ENCODE assay signal across 28 cellular contexts in the genomic region with DNA sequence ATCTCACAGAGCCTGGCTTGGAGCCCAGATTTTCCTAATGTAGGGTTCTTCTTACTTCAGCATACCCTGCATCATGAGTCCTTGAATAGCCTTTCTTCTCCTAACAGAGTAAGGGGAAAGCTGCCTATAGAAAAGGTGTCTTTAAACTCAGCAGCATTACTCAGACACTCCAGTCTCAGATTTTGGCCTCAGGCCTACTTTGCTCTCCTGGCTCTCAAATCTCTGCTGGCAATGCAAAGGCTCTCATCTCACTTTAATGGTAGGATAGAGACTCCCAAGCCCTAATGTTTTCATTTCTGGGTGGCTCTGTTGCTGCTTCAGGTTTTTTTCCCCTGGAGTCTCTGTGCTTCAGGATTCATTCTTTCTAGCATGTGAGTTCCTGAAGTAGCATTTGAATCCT. TPM values are rescaled to one million over a fixed set of nuclear protein-coding genes. Genes with fewer than 3 reads are reported as not detected.
"Had no signal": no experiment of that assay in that cellular context is flagged by ENCODE, and none has a peak within 500 bp of the region (broad histone marks: within the 10 kb centered on the region; RNA-seq: fewer than 3 reads in every experiment).

No MANE protein-coding gene starts in this region.

- DNase-seq: activated CD4-positive, alpha-beta memory T cell treated with anti-CD3 and anti-CD28 coated beads, Interleukin-2, amount 10 ng/mL, durations not matched to agents 7 days and 5 days; activated CD4-positive, alpha-beta T cell treated with anti-CD3 and anti-CD28 coated beads, Interleukin-2, amount 10 ng/mL, durations not matched to agents 24 days and 14 days; activated effector memory CD4-positive, alpha-beta T cell treated with anti-CD3 and anti-CD28 coated beads, Interleukin-2, amount 50 U/mL, for 16 hours; activated T-cell treated with anti-CD3 and anti-CD28 coated beads, Interleukin-2, amount 50 U/mL, for 72 hours; aorta; brain microvascular endothelial cell; central memory CD4-positive, alpha-beta T cell; dermis blood vessel endothelial cell; effector CD8-positive, alpha-beta T cell; foreskin keratinocyte; left ventricle myocardium superior; mammary epithelial cell; naive thymus-derived CD8-positive, alpha-beta T cell; retina; sigmoid colon; stimulated activated CD4-positive, alpha-beta T cell treated with anti-CD3 and anti-CD28 coated beads, Interleukin-15, amount 100 ng/mL, for 24 hours; stomach; transverse colon had no signal

- ATAC-seq: activated T-cell treated with anti-CD3 and anti-CD28 coated beads, Interleukin-2, amount 50 U/mL, for 72 hours; foreskin keratinocyte; left ventricle myocardium superior; naive thymus-derived CD8-positive, alpha-beta T cell; stimulated activated memory B cell treated with anti-CD40 and anti-IgM and Interleukin-4, amounts not matched to agents 10 μg/mL and 1 μg/mL and 100 μg/mL, for 72 hours had no signal

- H3K27ac ChIP-seq: brain microvascular endothelial cell, foreskin keratinocyte, neural progenitor cell, sigmoid colon, stomach, suprapubic skin, transverse colon had no signal

- H3K27me3 Mint-ChIP-seq: stimulated activated memory B cell treated with anti-CD40 and anti-IgM and Interleukin-4, amounts not matched to agents 10 μg/mL and 1 μg/mL and 100 μg/mL, for 72 hours had no signal

- H2AFZ ChIP-seq: neural progenitor cell had no signal

- H3K4me1 Mint-ChIP-seq: activated CD4-positive, alpha-beta memory T cell treated with anti-CD3 and anti-CD28 coated beads, Interleukin-2, amount 10 ng/mL, durations not matched to agents 7 days and 5 days; activated CD4-positive, alpha-beta T cell treated with anti-CD3 and anti-CD28 coated beads, Interleukin-2, amount 10 ng/mL, durations not matched to agents 24 days and 14 days; activated naive CD4-positive, alpha-beta T cell treated with anti-CD3 and anti-CD28 coated beads, Interleukin-2, amount 50 U/mL, for 24 hours; naive thymus-derived CD8-positive, alpha-beta T cell; neural progenitor cell; stimulated activated memory B cell treated with anti-CD40 and anti-IgM and Interleukin-4, amounts not matched to agents 10 μg/mL and 1 μg/mL and 100 μg/mL, for 72 hours had no signal

- H3K4me3 ChIP-seq: neural progenitor cell, sigmoid colon, smooth muscle cell, stomach, suprapubic skin, transverse colon had no signal

- H3K4me3 Mint-ChIP-seq: activated CD4-positive, alpha-beta memory T cell treated with anti-CD3 and anti-CD28 coated beads, Interleukin-2, amount 10 ng/mL, durations not matched to agents 7 days and 5 days; activated CD4-positive, alpha-beta T cell treated with anti-CD3 and anti-CD28 coated beads, Interleukin-2, amount 10 ng/mL, durations not matched to agents 24 days and 14 days; activated naive CD4-positive, alpha-beta T cell treated with anti-CD3 and anti-CD28 coated beads, Interleukin-2, amount 50 U/mL, for 24 hours; activated T-cell treated with anti-CD3 and anti-CD28 coated beads, Interleukin-2, amount 50 U/mL, for 72 hours; mesothelial cell of epicardium; naive thymus-derived CD8-positive, alpha-beta T cell; neural progenitor cell; stimulated activated memory B cell treated with anti-CD40 and anti-IgM and Interleukin-4, amounts not matched to agents 10 μg/mL and 1 μg/mL and 100 μg/mL, for 72 hours had no signal

- H3K4me1 ChIP-seq: foreskin keratinocyte, sigmoid colon, stomach, suprapubic skin, transverse colon had no signal

- H3K9me3 Mint-ChIP-seq: activated CD4-positive, alpha-beta memory T cell treated with anti-CD3 and anti-CD28 coated beads, Interleukin-2, amount 10 ng/mL, durations not matched to agents 7 days and 5 days; activated CD4-positive, alpha-beta T cell treated with anti-CD3 and anti-CD28 coated beads, Interleukin-2, amount 10 ng/mL, durations not matched to agents 24 days and 14 days; activated naive CD4-positive, alpha-beta T cell treated with anti-CD3 and anti-CD28 coated beads, Interleukin-2, amount 50 U/mL, for 24 hours; activated T-cell treated with anti-CD3 and anti-CD28 coated beads, Interleukin-2, amount 50 U/mL, for 72 hours; mesothelial cell of epicardium; neural progenitor cell; stimulated activated memory B cell treated with anti-CD40 and anti-IgM and Interleukin-4, amounts not matched to agents 10 μg/mL and 1 μg/mL and 100 μg/mL, for 72 hours had no signal

- H3K36me3 Mint-ChIP-seq: activated naive CD4-positive, alpha-beta T cell treated with anti-CD3 and anti-CD28 coated beads, Interleukin-2, amount 50 U/mL, for 24 hours; mesothelial cell of epicardium; naive thymus-derived CD8-positive, alpha-beta T cell; neural progenitor cell; stimulated activated memory B cell treated with anti-CD40 and anti-IgM and Interleukin-4, amounts not matched to agents 10 μg/mL and 1 μg/mL and 100 μg/mL, for 72 hours had no signal

- H3K9me3 ChIP-seq: sigmoid colon, stomach, suprapubic skin, transverse colon had no signal

- H3K36me3 ChIP-seq: brain microvascular endothelial cell, neural progenitor cell, sigmoid colon, stomach, suprapubic skin, transverse colon had no signal

- H3K4me2 ChIP-seq: neural progenitor cell, smooth muscle cell had no signal

- H3K27ac Mint-ChIP-seq: activated CD4-positive, alpha-beta memory T cell treated with anti-CD3 and anti-CD28 coated beads, Interleukin-2, amount 10 ng/mL, durations not matched to agents 7 days and 5 days; activated CD4-positive, alpha-beta T cell treated with anti-CD3 and anti-CD28 coated beads, Interleukin-2, amount 10 ng/mL, durations not matched to agents 24 days and 14 days; activated naive CD4-positive, alpha-beta T cell treated with anti-CD3 and anti-CD28 coated beads, Interleukin-2, amount 50 U/mL, for 24 hours; activated T-cell treated with anti-CD3 and anti-CD28 coated beads, Interleukin-2, amount 50 U/mL, for 72 hours; mesothelial cell of epicardium; naive thymus-derived CD8-positive, alpha-beta T cell; neural progenitor cell; progenitor cell of endocrine pancreas; stimulated activated memory B cell treated with anti-CD40 and anti-IgM and Interleukin-4, amounts not matched to agents 10 μg/mL and 1 μg/mL and 100 μg/mL, for 72 hours had no signal

RNA-seq across cellular contexts. Expression of gene NKX2-8, which starts 9.1 kb away (rescaled TPM):
- total RNA-seq: activated CD4-positive, alpha-beta memory T cell treated with anti-CD3 and anti-CD28 coated beads, Interleukin-2, amount 10 ng/mL, durations not matched to agents 7 days and 5 days; activated CD4-positive, alpha-beta T cell treated with anti-CD3 and anti-CD28 coated beads, Interleukin-2, amount 10 ng/mL, durations not matched to agents 24 days and 14 days; activated T-cell treated with anti-CD3 and anti-CD28 coated beads, Interleukin-2, amount 50 U/mL, for 72 hours; aorta; dermis blood vessel endothelial cell; foreskin keratinocyte; glomerular endothelial cell; kidney epithelial cell; left ventricle myocardium superior; mesothelial cell of epicardium; naive thymus-derived CD8-positive, alpha-beta T cell; osteoblast; progenitor cell of endocrine pancreas; sigmoid colon; smooth muscle cell; stomach; transverse colon had no signal
